Comparison of ENCODE assay signal across 1 cellular context in genomic region chr7:155618708-155619633, GRCh38.
TF ChIP-seq lines count a peak whose summit lies in the region.

No MANE protein-coding gene starts in this region.

TF ChIP-seq in GM23338, 12 proteins besides CTCF, POLR2A, EP300 and RAD21 (continued from another document):
- no peak for TF ChIP-seq REST (IDR thresholded peaks at IDR 0.05; ENCODE audit: unreplicated experiment)
- TF ChIP-seq JUNB (IDR thresholded peaks at IDR 0.05; ENCODE audit: unreplicated experiment) = no peak
TF ChIP-seq in GM23338: peak in this region for 0.
